In genomic region chr5:122076669-122077450, GRCh38 we compare ENCODE assay signal across 8 cellular contexts. TPM values are rescaled to one million over a fixed set of nuclear protein-coding genes. Genes with fewer than 3 reads are reported as not detected.
DNase-seq lines count a peak whose midpoint lies in the region; ATAC-seq and TF ChIP-seq lines count a peak whose summit lies in the region.

No MANE protein-coding gene starts in this region.

- no peaks in the 10 kb centered on the region for H3K9me3 Mint-ChIP-seq in activated CD4-positive, alpha-beta T cell treated with anti-CD3 and anti-CD28 coated beads, Interleukin-2, amount 10 ng/mL, durations not matched to agents 24 days and 14 days

- peak overlapping the region; percentile 85 for H3K4me3 Mint-ChIP-seq in activated CD4-positive, alpha-beta T cell treated with anti-CD3 and anti-CD28 coated beads, Interleukin-2, amount 10 ng/mL, durations not matched to agents 24 days and 14 days

- H3K9me3 ChIP-seq in esophagus (ENCODE audit: control insufficient read depth in 2 of 2, insufficient read depth in 1 of 2, low read depth in 1 of 2, low read length in 1 of 2) (no peaks in the 10 kb centered on the region), stomach (no peaks in the 10 kb centered on the region)

- DNase-seq in EL (peak; percentile 83), H4 (ENCODE audit: low spot score) (peak; percentile 76), NCI-H2029 (lab: John Stamatoyannopoulos, UW) (peak; percentile 7), midbrain (lab: John Stamatoyannopoulos, UW) (peak; percentile 43), stomach (peak; percentile 75)
- peak; percentile 79 for DNase-seq in activated CD4-positive, alpha-beta T cell treated with anti-CD3 and anti-CD28 coated beads, Interleukin-2, amount 10 ng/mL, durations not matched to agents 24 days and 14 days

- no peak for ATAC-seq in HG03039 (IDR thresholded peaks at IDR 0.05; ENCODE audit: unreplicated experiment)

- H3K36me3 ChIP-seq in esophagus (ENCODE audit: control insufficient read depth in 2 of 2, insufficient read depth in 2 of 2, low read length in 1 of 2) (no peaks in the 10 kb centered on the region), stomach (no peaks in the 10 kb centered on the region)

- peaks cover 13% of the 10 kb centered on the region for H3K4me1 Mint-ChIP-seq in activated CD4-positive, alpha-beta T cell treated with anti-CD3 and anti-CD28 coated beads, Interleukin-2, amount 10 ng/mL, durations not matched to agents 24 days and 14 days

- peaks cover 64% of the 10 kb centered on the region for H3K27me3 Mint-ChIP-seq in activated CD4-positive, alpha-beta T cell treated with anti-CD3 and anti-CD28 coated beads, Interleukin-2, amount 10 ng/mL, durations not matched to agents 24 days and 14 days

- no peaks in the 10 kb centered on the region for H3K36me3 Mint-ChIP-seq in activated CD4-positive, alpha-beta T cell treated with anti-CD3 and anti-CD28 coated beads, Interleukin-2, amount 10 ng/mL, durations not matched to agents 24 days and 14 days (ENCODE audit: low read depth)

- intact Hi-C loops in activated CD4-positive, alpha-beta T cell treated with anti-CD3 and anti-CD28 coated beads, Interleukin-2, amount 10 ng/mL, durations not matched to agents 24 days and 14 days (cut with micrococcal nuclease): loop anchor here (2.0 kb wide), 1 partner anchor 116 kb away; the partner anchor contains the start of gene SRFBP1
- intact Hi-C loops in stomach (cut with DNase I; ENCODE audit: low total_unique reads): no loop called here

- no peak for TF ChIP-seq EP300 in stomach (IDR thresholded peaks at IDR 0.05)

- H3K27me3 ChIP-seq in esophagus (ENCODE audit: control insufficient read depth in 1 of 2, insufficient read depth in 2 of 2, low read length in 2 of 2) (no peaks in the 10 kb centered on the region), stomach (peaks cover 0 to 26% (median 19%) of the 10 kb centered on the region in 3 donors)

- WGBS in esophagus, 2 donors: 1% methylated on average over 46 to 48 of the region's 48 CpGs
- 1 to 2% (median 1%) methylated on average over 43 to 48 of the region's 48 CpGs for WGBS in stomach, 5 donors

- H3K27ac ChIP-seq in esophagus (ENCODE audit: low read depth in 2 of 2, low read length in 1 of 2) (no peak overlapping the region), stomach (peak overlapping the region; percentile 49 to 80 (median 72))

- H3K27ac Mint-ChIP-seq in activated CD4-positive, alpha-beta T cell treated with anti-CD3 and anti-CD28 coated beads, Interleukin-2, amount 10 ng/mL, durations not matched to agents 24 days and 14 days: peak overlapping the region; percentile 65

- H3K4me3 ChIP-seq in esophagus (ENCODE audit: low read depth in 1 of 2, low read length in 2 of 2) (peak overlapping the region; percentile 45 to 56), stomach (peak overlapping the region; percentile 56 to 73 (median 66))

- peak in 5 of 7 experiments; percentile 33 to 66 (median 43) for TF ChIP-seq CTCF in stomach (IDR thresholded peaks at IDR 0.05)

- no peak for TF ChIP-seq POLR2A in stomach (IDR thresholded peaks at IDR 0.05)

- H3K4me1 ChIP-seq in esophagus (ENCODE audit: control insufficient read depth in 2 of 2, insufficient read depth in 2 of 2, low read length in 1 of 2) (peaks cover 6 to 9% of the 10 kb centered on the region in 2 donors), stomach (peaks cover 10 to 31% (median 24%) of the 10 kb centered on the region in 4 donors)

RNA-seq across cellular contexts. Expression of gene LOX, which starts 1.2 kb away (rescaled TPM):
- 16.3 and 19.2 TPM in 2 replicates for total RNA-seq in H4 (2014; rRNA removed; shearing (Covaris generic))
- 0.05 TPM in 1 of 2 replicates, not detected in the other for total RNA-seq in activated CD4-positive, alpha-beta T cell treated with anti-CD3 and anti-CD28 coated beads, Interleukin-2, amount 10 ng/mL, durations not matched to agents 24 days and 14 days
- polyA plus RNA-seq in esophagus (1 to 10 TPM in 1 of 2 donors, under 1 TPM in 1; 0.71 to 1.2 TPM), stomach (1 to 10 TPM; 1.1 to 4.3 (median 2.7) TPM)
- 10 to 100 TPM in 2 of 5 donors, 1 to 10 TPM in 3; 4.5 to 31.4 (median 8.2) TPM for total RNA-seq in stomach

RNA-seq across cellular contexts. Expression of gene ZNF474, which starts 52.5 kb away (rescaled TPM):
- 0.06 and 0.94 TPM in 2 replicates for total RNA-seq in H4 (2014; rRNA removed; shearing (Covaris generic))
- not detected in 2 replicates for total RNA-seq in activated CD4-positive, alpha-beta T cell treated with anti-CD3 and anti-CD28 coated beads, Interleukin-2, amount 10 ng/mL, durations not matched to agents 24 days and 14 days
- polyA plus RNA-seq in esophagus: under 1 TPM; 0.04 to 0.06 TPM
- total RNA-seq in stomach: under 1 TPM in 1 of 5 donors, not detected in 4; 0.37 TPM
- polyA plus RNA-seq in stomach: under 1 TPM in 1 of 3 donors, not detected in 2; 0.08 TPM

Comparison
In these comparisons a context has a peak if more than half of its experiments do, and no peak if none do; other contexts are left out.
1. DNase-seq: peak in every context shown above with its lines; median percentile 83 in EL; 79 in activated CD4-positive, alpha-beta T cell treated with anti-CD3 and anti-CD28 coated beads, Interleukin-2, amount 10 ng/mL, durations not matched to agents 24 days and 14 days; 76 in H4; 75 in stomach; 43 in midbrain; 7 in NCI-H2029.
2. H3K27ac ChIP-seq: peak in stomach (5 of 5); none in esophagus (0 of 2).